1 cellular context compared by ENCODE assay signal in genomic region chr1:184753608-184754478, GRCh38.
TF ChIP-seq lines count a peak whose summit lies in the region.

No MANE protein-coding gene starts in this region.

TF ChIP-seq in GM12878, 131 proteins besides CTCF, POLR2A, EP300 and RAD21 (continued from another document):
- 0 out of 2 replicates have a peak, but pooled peaks have one; percentile 10 for TF ChIP-seq ZNF687 (IDR thresholded peaks at IDR 0.05)
- TF ChIP-seq CBFB (IDR thresholded peaks at IDR 0.05; ENCODE audit: low read depth) = 0 out of 2 replicates have a peak, but pooled peaks have one; percentile 22
- TF ChIP-seq, protein P1, sequence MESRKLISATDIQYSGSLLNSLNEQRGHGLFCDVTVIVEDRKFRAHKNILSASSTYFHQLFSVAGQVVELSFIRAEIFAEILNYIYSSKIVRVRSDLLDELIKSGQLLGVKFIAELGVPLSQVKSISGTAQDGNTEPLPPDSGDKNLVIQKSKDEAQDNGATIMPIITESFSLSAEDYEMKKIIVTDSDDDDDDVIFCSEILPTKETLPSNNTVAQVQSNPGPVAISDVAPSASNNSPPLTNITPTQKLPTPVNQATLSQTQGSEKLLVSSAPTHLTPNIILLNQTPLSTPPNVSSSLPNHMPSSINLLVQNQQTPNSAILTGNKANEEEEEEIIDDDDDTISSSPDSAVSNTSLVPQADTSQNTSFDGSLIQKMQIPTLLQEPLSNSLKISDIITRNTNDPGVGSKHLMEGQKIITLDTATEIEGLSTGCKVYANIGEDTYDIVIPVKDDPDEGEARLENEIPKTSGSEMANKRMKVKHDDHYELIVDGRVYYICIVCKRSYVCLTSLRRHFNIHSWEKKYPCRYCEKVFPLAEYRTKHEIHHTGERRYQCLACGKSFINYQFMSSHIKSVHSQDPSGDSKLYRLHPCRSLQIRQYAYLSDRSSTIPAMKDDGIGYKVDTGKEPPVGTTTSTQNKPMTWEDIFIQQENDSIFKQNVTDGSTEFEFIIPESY (IDR thresholded peaks at IDR 0.05) = no peak
- TF ChIP-seq DPF2 (IDR thresholded peaks at IDR 0.05) = 0 out of 2 replicates have a peak, but pooled peaks have one; percentile 74
- no peak for TF ChIP-seq JUND (IDR thresholded peaks at IDR 0.05; ENCODE audit: low read depth, low read length)
- TF ChIP-seq MEF2A (IDR thresholded peaks at IDR 0.05; ENCODE audit: insufficient read depth, low read depth, low read length) = no peak
- peak; percentile 97 for TF ChIP-seq ZBED1 (IDR thresholded peaks at IDR 0.05; ENCODE audit: borderline replicate concordance)
- TF ChIP-seq SPI1 (IDR thresholded peaks at IDR 0.05; ENCODE audit: borderline replicate concordance, insufficient read depth, low read depth, low read length) = peak; percentile 22; the same call in 1 of the 2 replicates
